16 cellular contexts compared by ENCODE assay signal in genomic region chrY:20559873-20560561, GRCh38. TPM values are rescaled to one million over a fixed set of nuclear protein-coding genes. Genes with fewer than 3 reads are reported as not detected.
"Had no signal": no experiment of that assay in that cellular context is flagged by ENCODE, and none has a peak within 500 bp of the region (broad histone marks: within the 10 kb centered on the region; RNA-seq: fewer than 3 reads in every experiment).

No MANE protein-coding gene starts in this region.

- ATAC-seq: activated CD4-positive, CD25-positive, alpha-beta regulatory T cell treated with anti-CD3 and anti-CD28 coated beads, Interleukin-2, amount 50 U/mL, for 24 hours; activated T-cell treated with anti-CD3 and anti-CD28 coated beads, Interleukin-2, amount 50 U/mL, for 72 hours; esophagus mucosa; SK-N-SH treated with all-trans-retinoic acid at 6 μM for 48 hours; T-cell had no signal

- H3K36me3 ChIP-seq: ascending aorta had no signal

- DNase-seq: activated CD4-positive, alpha-beta T cell treated with anti-CD3 and anti-CD28 coated beads, Interleukin-2, amount 50 U/mL, for 1 hour; activated CD8-positive, alpha-beta memory T cell treated with anti-CD3 and anti-CD28 coated beads, Interleukin-2, amount 50 U/mL, for 48 hours; activated gamma-delta T cell; activated T-cell treated with anti-CD3 and anti-CD28 coated beads, Interleukin-2, amount 50 U/mL, for 72 hours; cortex of kidney; hippocampal formation; left cardiac atrium; retina; T-cell had no signal

- H3K27ac ChIP-seq: ascending aorta, parathyroid adenoma, skin epidermis had no signal

- H3K4me3 ChIP-seq: ascending aorta, skin epidermis had no signal

- H3K27me3 ChIP-seq: ascending aorta had no signal

- H3K9me3 ChIP-seq: ascending aorta had no signal

- H3K4me1 ChIP-seq: ascending aorta, parathyroid adenoma had no signal

RNA-seq across cellular contexts. Expression of gene EIF1AY, which starts 15.6 kb away (rescaled TPM):
- total RNA-seq: ascending aorta, esophagus mucosa, mesothelial cell of epicardium had no signal
